1 cellular context compared by ENCODE assay signal in genomic region chr14:52694761-52695480, GRCh38.
TF ChIP-seq lines count a peak whose summit lies in the region.

No MANE protein-coding gene starts in this region.

TF ChIP-seq in H1, 55 proteins besides CTCF, POLR2A, EP300 and RAD21 (continued from another document):
- TF ChIP-seq KDM4A (IDR thresholded peaks at IDR 0.05; ENCODE audit: low read depth, low read length, severe bottlenecking) (peak; percentile 95), CBX5 (IDR thresholded peaks at IDR 0.05; ENCODE audit: low read depth, low read length) (no peak), MAX (IDR thresholded peaks at IDR 0.05) (peak; percentile 31), RFX5 (IDR thresholded peaks at IDR 0.05; ENCODE audit: borderline replicate concordance, low read depth, low read length) (no peak)
